Comparison of ENCODE assay signal across 1 cellular context in genomic region chr15:62324382-62324781, GRCh38.
TF ChIP-seq lines count a peak whose summit lies in the region.

No MANE protein-coding gene starts in this region.

TF ChIP-seq in SK-N-SH treated with all-trans-retinoic acid at 6 μM for 48 hours, 23 proteins besides CTCF, POLR2A, EP300 and RAD21 (continued from another document):
- no peak for TF ChIP-seq POU6F1 (CRISPR knock-in tag; IDR thresholded peaks at IDR 0.05; ENCODE audit: borderline replicate concordance, low read depth)
- no peak for TF ChIP-seq ISL1 (CRISPR knock-in tag; IDR thresholded peaks at IDR 0.05)
- TF ChIP-seq CREB5 (CRISPR knock-in tag; IDR thresholded peaks at IDR 0.05; ENCODE audit: low read depth), result no peak
- no peak for TF ChIP-seq ZNF70 (CRISPR knock-in tag; IDR thresholded peaks at IDR 0.05)
